In genomic region chr3:175890056-175890455, GRCh38 we compare ENCODE assay signal across 29 cellular contexts.
"Had no signal": no experiment of that assay in that cellular context is flagged by ENCODE, and none has a peak within 500 bp of the region (broad histone marks: within the 10 kb centered on the region; RNA-seq: fewer than 3 reads in every experiment).

No MANE protein-coding gene starts in this region.

- H3K36me3 ChIP-seq: neural progenitor cell, ovary, right lobe of liver, sigmoid colon, suprapubic skin, tibial artery, transverse colon, upper lobe of right lung, uterus had no signal

- H3K4me3 Mint-ChIP-seq: natural killer cell; nephron; neural progenitor cell; stimulated activated memory B cell treated with anti-CD40 and anti-IgM and Interleukin-4, amounts not matched to agents 10 μg/mL and 1 μg/mL and 100 μg/mL, for 72 hours; stimulated activated naive CD8-positive, alpha-beta T cell treated with anti-CD3 and anti-CD28 coated beads, Interleukin-15, amount 100 ng/mL, for 72 hours; type B pancreatic cell had no signal

- H3K36me3 Mint-ChIP-seq: natural killer cell; stimulated activated memory B cell treated with anti-CD40 and anti-IgM and Interleukin-4, amounts not matched to agents 10 μg/mL and 1 μg/mL and 100 μg/mL, for 72 hours; type B pancreatic cell had no signal

- H3K27me3 ChIP-seq: neural progenitor cell, ovary, right lobe of liver, sigmoid colon, suprapubic skin, testis, tibial artery, transverse colon, upper lobe of right lung, uterus had no signal

- ATAC-seq: natural killer cell; psoas muscle; right cardiac atrium; right lobe of liver; stimulated activated memory B cell treated with anti-CD40 and anti-IgM and Interleukin-4, amounts not matched to agents 10 μg/mL and 1 μg/mL and 100 μg/mL, for 72 hours; stimulated activated naive CD8-positive, alpha-beta T cell treated with anti-CD3 and anti-CD28 coated beads, Interleukin-15, amount 100 ng/mL, for 72 hours; stimulated activated naive CD8-positive, alpha-beta T cell treated with anti-CD3 and anti-CD28 coated beads, Interleukin-15, Interleukin-2, amounts not matched to agents 100 U/mL and 50 U/mL, for 24 hours; upper lobe of right lung had no signal

- H3K9ac ChIP-seq: neural progenitor cell, parathyroid adenoma had no signal

- DNase-seq: natural killer cell; occipital lobe; ovary; psoas muscle; right cardiac atrium; right lobe of liver; sigmoid colon; small intestine; stimulated activated CD4-positive, alpha-beta T cell treated with anti-CD3 and anti-CD28 coated beads, Interleukin-15, amount 100 ng/mL, for 24 hours; stimulated activated CD4-positive, alpha-beta T cell treated with anti-CD3 and anti-CD28 coated beads, Interleukin-2, amount 100 ng/mL, for 24 hours; stimulated activated CD4-positive, alpha-beta T cell treated with anti-CD3 and anti-CD28 coated beads, Interleukin-2, amount 100 ng/mL, for 48 hours; stimulated activated CD4-positive, alpha-beta T cell treated with anti-CD3 and anti-CD28 coated beads, Interleukin-4, amount 100 ng/mL, for 4 hours; stimulated activated CD8-positive, alpha-beta memory T cell treated with anti-CD3 and anti-CD28 coated beads, Interleukin-4, amount 100 ng/mL, for 48 hours; stimulated activated naive CD4-positive, alpha-beta T cell; stimulated activated naive CD8-positive, alpha-beta T cell treated with anti-CD3 and anti-CD28 coated beads, Interleukin-15, amount 100 ng/mL, for 72 hours; stimulated activated naive CD8-positive, alpha-beta T cell treated with anti-CD3 and anti-CD28 coated beads, Interleukin-15, Interleukin-2, amounts not matched to agents 100 U/mL and 50 U/mL, for 24 hours; substantia nigra; testis; tibial artery; transverse colon; upper lobe of right lung; uterus had no signal

- H2AFZ ChIP-seq: neural progenitor cell, parathyroid adenoma had no signal

- H3K4me1 ChIP-seq: neural progenitor cell, parathyroid adenoma, psoas muscle, sigmoid colon, suprapubic skin, testis, tibial artery, transverse colon, upper lobe of right lung, uterus had no signal

- H3K79me2 ChIP-seq: parathyroid adenoma had no signal

- H3K27ac ChIP-seq: neural progenitor cell, ovary, parathyroid adenoma, psoas muscle, right lobe of liver, sigmoid colon, suprapubic skin, testis, tibial artery, transverse colon, upper lobe of right lung, uterus had no signal

- H3K4me2 ChIP-seq: neural progenitor cell had no signal

- H3K4me3 ChIP-seq: neural progenitor cell, ovary, psoas muscle, right lobe of liver, sigmoid colon, suprapubic skin, testis, tibial artery, transverse colon, upper lobe of right lung, uterus had no signal

- H3K27ac Mint-ChIP-seq: natural killer cell; nephron; neural progenitor cell; progenitor cell of endocrine pancreas; stimulated activated memory B cell treated with anti-CD40 and anti-IgM and Interleukin-4, amounts not matched to agents 10 μg/mL and 1 μg/mL and 100 μg/mL, for 72 hours; stimulated activated naive CD8-positive, alpha-beta T cell treated with anti-CD3 and anti-CD28 coated beads, Interleukin-15, amount 100 ng/mL, for 72 hours; type B pancreatic cell had no signal

- H3K9me3 ChIP-seq: ovary, psoas muscle, right lobe of liver, sigmoid colon, testis, tibial artery, transverse colon, upper lobe of right lung, uterus had no signal

- H3K9me3 Mint-ChIP-seq: stimulated activated memory B cell treated with anti-CD40 and anti-IgM and Interleukin-4, amounts not matched to agents 10 μg/mL and 1 μg/mL and 100 μg/mL, for 72 hours; type B pancreatic cell had no signal

- H3K27me3 Mint-ChIP-seq: progenitor cell of endocrine pancreas; stimulated activated memory B cell treated with anti-CD40 and anti-IgM and Interleukin-4, amounts not matched to agents 10 μg/mL and 1 μg/mL and 100 μg/mL, for 72 hours; stimulated activated naive CD8-positive, alpha-beta T cell treated with anti-CD3 and anti-CD28 coated beads, Interleukin-15, amount 100 ng/mL, for 72 hours; type B pancreatic cell had no signal

- H3K4me1 Mint-ChIP-seq: natural killer cell; nephron; neural progenitor cell; stimulated activated memory B cell treated with anti-CD40 and anti-IgM and Interleukin-4, amounts not matched to agents 10 μg/mL and 1 μg/mL and 100 μg/mL, for 72 hours; stimulated activated naive CD8-positive, alpha-beta T cell treated with anti-CD3 and anti-CD28 coated beads, Interleukin-15, amount 100 ng/mL, for 72 hours had no signal
